1 cellular context compared by ENCODE assay signal in genomic region chr5:7517006-7517405, GRCh38.
TF ChIP-seq lines count a peak whose summit lies in the region.

No MANE protein-coding gene starts in this region.

TF ChIP-seq in GM23338, 12 proteins besides CTCF, POLR2A, EP300 and RAD21 (continued from another document):
- TF ChIP-seq REST (IDR thresholded peaks at IDR 0.05; ENCODE audit: unreplicated experiment), result no peak
- no peak for TF ChIP-seq EZH2 (IDR thresholded peaks at IDR 0.05; ENCODE audit: low read depth, unreplicated experiment)
- TF ChIP-seq NANOG (IDR thresholded peaks at IDR 0.05; ENCODE audit: borderline replicate concordance), result no peak
- no peak for TF ChIP-seq ZNF114 (CRISPR knock-in tag; IDR thresholded peaks at IDR 0.05)
- no peak for TF ChIP-seq ZNF462 (CRISPR knock-in tag; IDR thresholded peaks at IDR 0.05)
- no peak for TF ChIP-seq POLR2AphosphoS5 (IDR thresholded peaks at IDR 0.05; ENCODE audit: low read depth)
- no peak for TF ChIP-seq ZNF331 (CRISPR knock-in tag; IDR thresholded peaks at IDR 0.05; ENCODE audit: low read depth)
- no peak for TF ChIP-seq CREB1 (CRISPR knock-in tag; IDR thresholded peaks at IDR 0.05; ENCODE audit: low read depth)
- no peak for TF ChIP-seq EZH2phosphoT487 (IDR thresholded peaks at IDR 0.05; ENCODE audit: unreplicated experiment)
- TF ChIP-seq STAT1 (IDR thresholded peaks at IDR 0.05; ENCODE audit: unreplicated experiment), result no peak
